ENCODE assay signal across 10 cellular contexts in the genomic region with DNA sequence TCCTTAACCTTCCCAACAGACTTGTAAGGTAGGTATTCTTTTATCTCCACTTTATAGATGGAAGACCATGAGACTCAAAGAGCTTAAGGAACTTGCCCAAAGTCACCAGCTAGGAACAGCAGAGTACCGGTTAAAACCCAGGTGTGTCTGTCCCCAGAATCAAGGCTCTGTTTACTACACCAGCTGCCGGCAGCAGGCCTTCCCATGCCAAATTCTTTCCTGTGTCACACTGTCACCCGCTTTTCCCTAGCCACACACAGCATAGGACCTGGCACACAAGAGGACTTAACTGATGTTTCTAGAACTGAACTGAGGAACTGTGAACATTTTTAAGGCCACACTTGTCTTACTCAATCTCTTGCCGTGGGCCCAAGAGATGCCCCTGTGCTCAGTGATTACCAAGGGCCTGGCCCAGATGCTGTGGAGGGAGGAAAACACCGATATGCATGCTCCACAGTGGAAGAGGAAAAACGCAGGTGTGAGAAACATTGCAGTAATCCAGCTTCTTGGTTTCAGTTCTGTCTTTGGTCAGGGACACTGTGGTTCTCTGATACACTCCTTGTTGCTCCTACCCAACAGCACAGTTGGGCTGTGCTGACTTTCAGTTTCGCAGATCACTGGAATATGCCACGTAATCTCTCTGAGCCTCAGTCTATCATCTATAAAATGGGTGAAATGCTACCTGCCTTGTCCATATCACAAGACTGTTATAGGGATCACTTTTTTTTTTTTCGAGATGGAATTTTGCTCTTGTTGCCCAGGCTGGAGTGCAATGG. TPM values are rescaled to one million over a fixed set of nuclear protein-coding genes. Genes with fewer than 3 reads are reported as not detected.
DNase-seq lines count a peak whose midpoint lies in the region; ATAC-seq, FAIRE-seq and TF ChIP-seq lines count a peak whose summit lies in the region.
"Had no signal": no experiment of that assay in that cellular context is flagged by ENCODE, and none has a peak within 500 bp of the region (broad histone marks: within the 10 kb centered on the region; RNA-seq: fewer than 3 reads in every experiment).

No MANE protein-coding gene starts in this region.

- ATAC-seq in GM21390 (IDR thresholded peaks at IDR 0.05; ENCODE audit: unreplicated experiment) (peak; percentile 89), HG03575 (IDR thresholded peaks at IDR 0.05; ENCODE audit: extremely low read depth, insufficient number of reproducible peaks, low FRiP score, unreplicated experiment) (peak; percentile 84), left colon (peak; percentile 41)

- no peak overlapping the region for H3K4me3 ChIP-seq in H7 (ENCODE audit: insufficient read depth, low read depth, low read length)

- TF ChIP-seq POLR2A in GM12892 (IDR thresholded peaks at IDR 0.05; ENCODE audit: low read depth, low read length) = no peak

- DNase-seq in GM12892 (ENCODE audit: insufficient read length) (peak; percentile 41), left colon (no peak), globus pallidus (ENCODE audit: low spot score) (no peak), H7 (no peak), hypothalamus (lab: John Stamatoyannopoulos, UW) (no peak), NCI-H69 (lab: John Stamatoyannopoulos, UW) (no peak)

- intact Hi-C loops in left colon (cut with DNase I, micrococcal nuclease) = no loop called here

- H3K27me3 ChIP-seq in H7 (ENCODE audit: control insufficient read depth, insufficient read depth, low read length) = no peaks in the 10 kb centered on the region
- H3K27me3 ChIP-seq: neutrophil had no signal

- peak; percentile 85 for FAIRE-seq in GM12892 (lab: Jason Lieb, UNC)
- FAIRE-seq: astrocyte had no signal

- H3K36me3 ChIP-seq in H7 (replicated peaks; ENCODE audit: control insufficient read depth, insufficient read depth, low read length) = no peaks in the 10 kb centered on the region
- H3K36me3 ChIP-seq: neutrophil had no signal

RNA-seq across cellular contexts. Expression of a gene that starts 13.9 kb away (rescaled TPM):
- 7.6 TPM for polyA plus RNA-seq in GM12892 (2012; ENCODE audit: missing spikeins)
- 1 to 10 TPM in 1 of 2 donors, under 1 TPM in 1; 0.67 to 2.6 TPM for total RNA-seq in left colon
- total RNA-seq in H7 (2014; rRNA removed; shearing (Covaris generic)) = 0.24 TPM in 1 of 2 replicates, not detected in the other
- total RNA-seq: astrocyte had no signal

RNA-seq across cellular contexts. Expression of a gene that starts 43.1 kb away (rescaled TPM):
- polyA plus RNA-seq in GM12892 (2012; ENCODE audit: missing spikeins) = 149 TPM
- 10 to 100 TPM in 1 of 2 donors, 1 to 10 TPM in 1; 2.2 to 12.9 TPM for total RNA-seq in left colon
- total RNA-seq in H7 (2014; rRNA removed; shearing (Covaris generic)) = 0.24 TPM in 1 of 2 replicates, not detected in the other
